ENCODE assay signal across 10 cellular contexts in the genomic region with DNA sequence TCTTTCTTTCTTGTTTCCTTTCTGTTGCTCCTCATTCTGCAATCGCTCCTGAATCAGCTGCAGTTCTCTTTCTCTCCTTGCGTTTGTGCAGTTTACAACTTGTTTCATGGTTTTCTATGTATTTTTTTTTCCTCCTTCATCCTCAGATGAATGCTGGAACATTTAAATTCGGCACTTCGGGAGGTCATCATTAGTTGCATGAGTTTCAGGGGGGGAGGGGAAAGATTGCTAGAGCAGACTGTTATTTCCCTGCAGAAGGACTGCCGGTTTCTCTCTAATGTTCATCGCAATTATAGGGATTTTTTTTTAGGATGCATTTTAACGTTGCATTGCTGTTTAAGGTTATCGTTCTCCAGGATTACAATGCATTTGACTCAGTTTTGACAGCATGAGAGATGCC. TPM values are rescaled to one million over a fixed set of nuclear protein-coding genes. Genes with fewer than 3 reads are reported as not detected.
DNase-seq lines count a peak whose midpoint lies in the region; ATAC-seq and TF ChIP-seq lines count a peak whose summit lies in the region.
"Had no signal": no experiment of that assay in that cellular context is flagged by ENCODE, and none has a peak within 500 bp of the region (broad histone marks: within the 10 kb centered on the region; RNA-seq: fewer than 3 reads in every experiment).

No MANE protein-coding gene starts in this region.

- peak overlapping the region in 6 of 8 donors; percentile 3 to 80 (median 43) for H3K4me3 Mint-ChIP-seq in CD4-positive, alpha-beta memory T cell
- H3K4me3 Mint-ChIP-seq in activated CD4-positive, alpha-beta memory T cell treated with anti-CD3 and anti-CD28 coated beads, Interleukin-2, amount 10 ng/mL, durations not matched to agents 7 days and 5 days, result peak overlapping the region; percentile 14
- H3K4me3 Mint-ChIP-seq in progenitor cell of endocrine pancreas (ENCODE audit: low read depth), result peak overlapping the region; percentile 95

- ATAC-seq in HG02885 (IDR thresholded peaks at IDR 0.05; ENCODE audit: poor library complexity, unreplicated experiment), result no peak

- peaks cover 0 to 3% (median 0%) of the 10 kb centered on the region in 8 donors for H3K9me3 Mint-ChIP-seq in CD4-positive, alpha-beta memory T cell
- no peaks in the 10 kb centered on the region for H3K9me3 Mint-ChIP-seq in activated CD4-positive, alpha-beta memory T cell treated with anti-CD3 and anti-CD28 coated beads, Interleukin-2, amount 10 ng/mL, durations not matched to agents 7 days and 5 days
- H3K9me3 Mint-ChIP-seq in progenitor cell of endocrine pancreas (ENCODE audit: low read depth), result no peaks in the 10 kb centered on the region

- CTCF ChIA-PET in CD4-positive, alpha-beta memory T cell (lab: Charles Lee; ENCODE audit: partially characterized antibody), result no interaction called here
- CTCF ChIA-PET in activated CD4-positive, alpha-beta memory T cell treated with anti-CD3 and anti-CD28 coated beads, Interleukin-2, amount 10 ng/mL, durations not matched to agents 7 days and 5 days (lab: Charles Lee), result no interaction called here

- H3K27me3 Mint-ChIP-seq in CD4-positive, alpha-beta memory T cell, result peaks cover 0 to 11% of the 10 kb centered on the region in 2 donors
- H3K27me3 Mint-ChIP-seq in activated CD4-positive, alpha-beta memory T cell treated with anti-CD3 and anti-CD28 coated beads, Interleukin-2, amount 10 ng/mL, durations not matched to agents 7 days and 5 days, result peaks cover 8% of the 10 kb centered on the region
- peaks cover 42% of the 10 kb centered on the region for H3K27me3 Mint-ChIP-seq in progenitor cell of endocrine pancreas

- H3K4me3 ChIP-seq in CD4-positive, alpha-beta memory T cell (ENCODE audit: low read length in 2 of 2), result no peak overlapping the region

- TF ChIP-seq CTCF in progenitor cell of endocrine pancreas (IDR thresholded peaks at IDR 0.05; ENCODE audit: unreplicated experiment), result no peak

- intact Hi-C loops in CD4-positive, alpha-beta memory T cell (cut with micrococcal nuclease), result no loop called here

- H3K4me1 Mint-ChIP-seq in CD4-positive, alpha-beta memory T cell, result peaks cover 0 to 2% (median 1%) of the 10 kb centered on the region in 4 donors
- no peaks in the 10 kb centered on the region for H3K4me1 Mint-ChIP-seq in activated CD4-positive, alpha-beta memory T cell treated with anti-CD3 and anti-CD28 coated beads, Interleukin-2, amount 10 ng/mL, durations not matched to agents 7 days and 5 days
- H3K4me1 Mint-ChIP-seq in progenitor cell of endocrine pancreas (ENCODE audit: low read depth), result peaks cover 23% of the 10 kb centered on the region

- no peaks in the 10 kb centered on the region for H3K9me3 ChIP-seq in CD4-positive, alpha-beta memory T cell (ENCODE audit: control insufficient read depth in 1 of 2, low read length in 2 of 2)
- H3K9me3 ChIP-seq: adrenal gland had no signal

- H3K36me3 ChIP-seq in CD4-positive, alpha-beta memory T cell (ENCODE audit: insufficient read depth, low read length), result no peaks in the 10 kb centered on the region
- H3K36me3 ChIP-seq: adrenal gland had no signal

- H3K27me3 ChIP-seq in CD4-positive, alpha-beta memory T cell (ENCODE audit: insufficient read depth, low read length), result no peaks in the 10 kb centered on the region

- H3K4me1 ChIP-seq in CD4-positive, alpha-beta memory T cell (ENCODE audit: insufficient read depth, low read length), result no peaks in the 10 kb centered on the region
- H3K4me1 ChIP-seq: adrenal gland had no signal

- no peak overlapping the region for H3K27ac ChIP-seq in CD4-positive, alpha-beta memory T cell (ENCODE audit: low read depth, low read length)
- H3K27ac ChIP-seq: adrenal gland had no signal

- no peaks in the 10 kb centered on the region for H3K36me3 Mint-ChIP-seq in CD4-positive, alpha-beta memory T cell
- no peaks in the 10 kb centered on the region for H3K36me3 Mint-ChIP-seq in activated CD4-positive, alpha-beta memory T cell treated with anti-CD3 and anti-CD28 coated beads, Interleukin-2, amount 10 ng/mL, durations not matched to agents 7 days and 5 days (ENCODE audit: low read depth)
- no peaks in the 10 kb centered on the region for H3K36me3 Mint-ChIP-seq in progenitor cell of endocrine pancreas (ENCODE audit: insufficient read depth)

- peak overlapping the region in 1 of 7 donors; percentile 3 for H3K27ac Mint-ChIP-seq in CD4-positive, alpha-beta memory T cell
- no peak overlapping the region for H3K27ac Mint-ChIP-seq in activated CD4-positive, alpha-beta memory T cell treated with anti-CD3 and anti-CD28 coated beads, Interleukin-2, amount 10 ng/mL, durations not matched to agents 7 days and 5 days
- H3K27ac Mint-ChIP-seq in progenitor cell of endocrine pancreas, result no peak overlapping the region

- no peak for DNase-seq in CD4-positive, alpha-beta memory T cell
- no peak for DNase-seq in activated CD4-positive, alpha-beta memory T cell treated with anti-CD3 and anti-CD28 coated beads, Interleukin-2, amount 10 ng/mL, durations not matched to agents 7 days and 5 days
- peak; percentile 0 for DNase-seq in foreskin melanocyte
- DNase-seq in progenitor cell of endocrine pancreas (ENCODE audit: low spot score, unreplicated experiment), result no peak
- DNase-seq in NCI-H1930 (lab: John Stamatoyannopoulos, UW), result no peak
- no peak for DNase-seq in cerebellum (ENCODE audit: low spot score)
- DNase-seq in DMS79 (lab: John Stamatoyannopoulos, UW), result no peak
- DNase-seq: adrenal gland, NCI-H187 treated with DMSO at 0.1 percent for 48 hours had no signal

- POLR2A ChIA-PET in CD4-positive, alpha-beta memory T cell (lab: Charles Lee; ENCODE audit: partially characterized antibody), result no interaction called here
- POLR2A ChIA-PET in activated CD4-positive, alpha-beta memory T cell treated with anti-CD3 and anti-CD28 coated beads, Interleukin-2, amount 10 ng/mL, durations not matched to agents 7 days and 5 days (lab: Charles Lee), result no interaction called here

RNA-seq across cellular contexts. Expression of a gene that starts 0.7 kb away (rescaled TPM):
- total RNA-seq in CD4-positive, alpha-beta memory T cell, result not detected
- polyA plus RNA-seq in CD4-positive, alpha-beta memory T cell, result not detected
- total RNA-seq in activated CD4-positive, alpha-beta memory T cell treated with anti-CD3 and anti-CD28 coated beads, Interleukin-2, amount 10 ng/mL, durations not matched to agents 7 days and 5 days, result not detected
- 0.93 and 1.4 TPM in 2 replicates for total RNA-seq in progenitor cell of endocrine pancreas
- total RNA-seq in cerebellum, result 64.0 TPM

Comparison
In these comparisons a context has a peak if more than half of its experiments do, and no peak if none do; other contexts are left out.
1. H3K4me3 Mint-ChIP-seq: peak in every context shown above with its lines; median percentile 95 in progenitor cell of endocrine pancreas; 43 in CD4-positive, alpha-beta memory T cell; 14 in activated CD4-positive, alpha-beta memory T cell treated with anti-CD3 and anti-CD28 coated beads, Interleukin-2, amount 10 ng/mL, durations not matched to agents 7 days and 5 days.
2. RNA of a gene that starts 0.7 kb away (total RNA-seq): 64.0 TPM in cerebellum (single experiment); 0.93 to 1.4 TPM in progenitor cell of endocrine pancreas, not detected in CD4-positive, alpha-beta memory T cell and not detected in activated CD4-positive, alpha-beta memory T cell treated with anti-CD3 and anti-CD28 coated beads, Interleukin-2, amount 10 ng/mL, durations not matched to agents 7 days and 5 days; every median in the first group is over 10 times any median in the second.